In the genomic region with DNA sequence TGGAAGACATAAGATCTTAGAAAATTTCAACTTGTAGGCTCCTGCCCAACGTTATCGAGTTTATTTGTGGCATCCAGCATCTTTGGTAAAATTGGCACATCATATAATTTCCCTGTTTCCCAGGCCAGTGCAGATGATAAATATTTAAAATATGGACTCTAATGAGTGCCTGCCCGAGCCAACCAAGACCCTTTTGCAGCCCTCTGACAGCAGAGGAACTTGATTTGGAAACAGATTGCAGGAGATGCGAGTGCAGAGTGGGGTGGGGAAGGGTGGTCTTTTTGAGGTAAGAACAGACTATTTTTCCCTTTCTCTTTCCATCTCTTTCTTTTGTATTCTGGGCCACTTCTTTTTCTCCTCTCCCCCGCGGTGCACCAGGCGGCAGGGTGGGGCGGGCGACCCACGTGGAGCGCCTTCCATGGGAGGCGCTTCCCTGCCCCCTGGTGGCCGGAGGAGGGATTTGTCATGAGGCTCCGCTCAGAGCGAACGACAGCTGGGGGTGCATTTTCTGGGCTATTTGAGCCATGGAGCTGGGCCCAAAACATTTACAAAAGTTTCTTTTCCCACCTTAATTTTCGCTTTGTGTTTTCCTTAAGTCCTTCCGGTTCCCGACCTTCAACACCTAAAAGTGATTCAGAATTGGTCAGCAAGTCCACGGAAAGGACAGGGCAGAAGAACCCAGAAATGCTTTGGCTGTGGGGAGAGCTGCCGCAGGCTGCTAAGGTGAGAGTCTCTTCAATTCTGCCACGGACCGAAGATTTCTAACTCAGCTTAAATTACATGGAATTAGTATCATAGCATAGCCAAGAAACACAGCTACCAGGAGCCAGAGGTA, we compare ENCODE assay signal across 1 cellular context.
TF ChIP-seq lines count a peak whose summit lies in the region.

No MANE protein-coding gene starts in this region.

TF ChIP-seq in IMR-90, 13 proteins besides CTCF, POLR2A, EP300 and RAD21 (continued from another document):
- TF ChIP-seq SMC3 (IDR thresholded peaks at IDR 0.05; ENCODE audit: low read depth, low read length) (peak; percentile 96), MAZ (IDR thresholded peaks at IDR 0.05; ENCODE audit: borderline replicate concordance, low read depth, low read length) (peak; percentile 72), RFX5 (IDR thresholded peaks at IDR 0.05; ENCODE audit: low read depth, low read length) (no peak), MXI1 (IDR thresholded peaks at IDR 0.05; ENCODE audit: borderline replicate concordance, low read depth, low read length) (peak; percentile 98), MAFK (IDR thresholded peaks at IDR 0.05; ENCODE audit: low read depth, low read length) (no peak), NFE2L2 (IDR thresholded peaks at IDR 0.05; ENCODE audit: low read depth, low read length) (no peak)
